In the genomic region with DNA sequence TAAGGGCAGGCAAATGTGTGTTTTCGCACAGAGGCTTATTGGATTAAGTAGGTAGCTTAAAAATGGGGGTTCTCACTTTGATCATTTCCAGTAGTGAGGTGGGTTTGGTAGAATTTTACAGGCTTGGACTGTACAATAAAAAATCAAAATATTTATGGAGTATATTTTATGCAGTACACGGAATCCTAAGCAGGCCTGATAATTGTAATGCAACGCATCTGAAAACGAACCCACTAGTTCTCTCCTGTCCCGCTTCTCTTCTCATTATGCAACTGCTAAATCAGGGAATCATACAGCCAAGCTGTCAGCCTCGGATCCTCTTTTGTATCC, we compare ENCODE assay signal across 1 cellular context.
TF ChIP-seq lines count a peak whose summit lies in the region.

No MANE protein-coding gene starts in this region.

TF ChIP-seq in K562, 482 proteins besides CTCF, POLR2A, EP300 and RAD21 (continued from another document):
- TF ChIP-seq NCOA1 (IDR thresholded peaks at IDR 0.05; ENCODE audit: low read depth) (no peak), ZC3H4 (CRISPR knock-in tag; IDR thresholded peaks at IDR 0.05; ENCODE audit: borderline replicate concordance) (no peak), ZNF384 (IDR thresholded peaks at IDR 0.05; ENCODE audit: low read depth, low read length) (no peak)
TF ChIP-seq in K562: peak in this region for 6.
